ENCODE assay signal across 8 cellular contexts in the genomic region with DNA sequence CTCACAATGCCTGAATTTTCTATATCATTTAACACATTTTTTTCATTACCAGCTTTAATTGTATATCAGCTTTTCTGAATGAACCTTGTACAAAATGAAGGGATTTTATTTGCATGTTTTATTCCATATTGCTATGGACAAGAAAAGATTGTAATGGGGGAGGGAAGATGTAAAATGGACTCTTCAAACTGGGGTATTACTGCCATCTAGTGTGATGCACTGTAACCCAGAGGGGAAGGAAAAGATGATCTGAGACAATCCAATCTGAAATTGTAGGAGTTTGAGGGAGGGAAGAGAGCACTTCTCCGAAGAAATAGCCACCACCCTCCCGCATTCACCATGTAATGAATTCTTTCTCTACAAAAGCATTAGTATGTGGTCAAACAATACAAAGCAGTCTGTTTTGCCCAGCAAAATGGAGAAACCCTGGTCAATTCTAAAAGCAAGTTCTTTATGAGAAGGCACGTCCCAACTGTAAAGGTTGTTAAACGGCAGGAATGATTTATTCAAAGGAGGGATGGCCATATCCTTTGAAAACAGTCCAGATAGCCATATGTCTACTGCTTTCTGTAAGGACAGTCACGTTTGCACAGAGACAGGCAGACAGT.
A peak's percentile ranks its signal among the peaks of the same experiment; 100 is the strongest.
DNase-seq lines count a peak whose midpoint lies in the region; ATAC-seq and TF ChIP-seq lines count a peak whose summit lies in the region.

No MANE protein-coding gene starts in this region.

- peak; percentile 51 for TF ChIP-seq CTCF in liver (IDR thresholded peaks at IDR 0.05; ENCODE audit: low read depth, low read length, missing input control)

- no peak overlapping the region for H3K9ac ChIP-seq in liver (ENCODE audit: low read depth in 1 of 2, low read length in 2 of 2)

- H3K4me1 ChIP-seq in liver (ENCODE audit: control insufficient read depth in 4 of 4, insufficient read depth in 4 of 4, low read length in 3 of 4): no peaks in the 10 kb centered on the region

- TF ChIP-seq RAD21 in liver (IDR thresholded peaks at IDR 0.05): peak; percentile 83 to 87

- no peaks in the 10 kb centered on the region for H3K27me3 ChIP-seq in liver (ENCODE audit: control insufficient read depth in 4 of 4, insufficient read depth in 4 of 4, low read length in 3 of 4)

- no peak overlapping the region for H3K4me3 ChIP-seq in liver (ENCODE audit: low read depth in 1 of 3, low read length in 3 of 3)

- H3K9me3 ChIP-seq in liver (ENCODE audit: control insufficient read depth in 4 of 4, low read length in 3 of 4): no peaks in the 10 kb centered on the region

- no peak for ATAC-seq in GM21367 (IDR thresholded peaks at IDR 0.05; ENCODE audit: unreplicated experiment)
- ATAC-seq in GM19463 (IDR thresholded peaks at IDR 0.05; ENCODE audit: unreplicated experiment): no peak

- no peak overlapping the region for H3K27ac ChIP-seq in liver (ENCODE audit: low read depth in 1 of 2, low read length in 2 of 2)

- WGBS in liver: 66% methylated on average over 5 of the region's 5 CpGs

- no peaks in the 10 kb centered on the region for H3K36me3 ChIP-seq in liver (ENCODE audit: control insufficient read depth in 4 of 4, insufficient read depth in 3 of 4, low read depth in 1 of 4, low read length in 3 of 4)

- DNase-seq in GM03348 (ENCODE audit: low spot score) (peak; percentile 64), NCI-H345 (lab: John Stamatoyannopoulos, UW) (peak; percentile 62), cerebellum (ENCODE audit: low spot score) (peak; percentile 54), CD1c-positive myeloid dendritic cell (ENCODE audit: extremely low spot score) (no peak), erythroblast (lab: John Stamatoyannopoulos, UW) (no peak)

- TF ChIP-seq POLR2A in erythroblast (IDR thresholded peaks at IDR 0.05; ENCODE audit: low read length): no peak

TF ChIP-seq in liver, 16 proteins besides CTCF, POLR2A, EP300 and RAD21:
- TF ChIP-seq, protein P1, sequence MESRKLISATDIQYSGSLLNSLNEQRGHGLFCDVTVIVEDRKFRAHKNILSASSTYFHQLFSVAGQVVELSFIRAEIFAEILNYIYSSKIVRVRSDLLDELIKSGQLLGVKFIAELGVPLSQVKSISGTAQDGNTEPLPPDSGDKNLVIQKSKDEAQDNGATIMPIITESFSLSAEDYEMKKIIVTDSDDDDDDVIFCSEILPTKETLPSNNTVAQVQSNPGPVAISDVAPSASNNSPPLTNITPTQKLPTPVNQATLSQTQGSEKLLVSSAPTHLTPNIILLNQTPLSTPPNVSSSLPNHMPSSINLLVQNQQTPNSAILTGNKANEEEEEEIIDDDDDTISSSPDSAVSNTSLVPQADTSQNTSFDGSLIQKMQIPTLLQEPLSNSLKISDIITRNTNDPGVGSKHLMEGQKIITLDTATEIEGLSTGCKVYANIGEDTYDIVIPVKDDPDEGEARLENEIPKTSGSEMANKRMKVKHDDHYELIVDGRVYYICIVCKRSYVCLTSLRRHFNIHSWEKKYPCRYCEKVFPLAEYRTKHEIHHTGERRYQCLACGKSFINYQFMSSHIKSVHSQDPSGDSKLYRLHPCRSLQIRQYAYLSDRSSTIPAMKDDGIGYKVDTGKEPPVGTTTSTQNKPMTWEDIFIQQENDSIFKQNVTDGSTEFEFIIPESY (IDR thresholded peaks at IDR 0.05): no peak
- TF ChIP-seq JUND (IDR thresholded peaks at IDR 0.05) (no peak), TAF1 (conservative IDR thresholded peaks at IDR 0.05) (no peak), FOXA1 (IDR thresholded peaks at IDR 0.05) (no peak), NR2F2 (IDR thresholded peaks at IDR 0.05) (no peak), FOXA2 (IDR thresholded peaks at IDR 0.05) (no peak), YY1 (IDR thresholded peaks at IDR 0.05) (no peak), EGR1 (IDR thresholded peaks at IDR 0.05; ENCODE audit: low read depth in 2 of 2) (no peak), RXRA (IDR thresholded peaks at IDR 0.05) (no peak), HNF4A (conservative IDR thresholded peaks at IDR 0.05) (no peak), GABPA (IDR thresholded peaks at IDR 0.05 in 1 of 2, conservative IDR thresholded peaks at IDR 0.05 in 1 of 2) (no peak), HNF4G (IDR thresholded peaks at IDR 0.05) (no peak), SP1 (IDR thresholded peaks at IDR 0.05) (no peak)
- TF ChIP-seq, protein P2, sequence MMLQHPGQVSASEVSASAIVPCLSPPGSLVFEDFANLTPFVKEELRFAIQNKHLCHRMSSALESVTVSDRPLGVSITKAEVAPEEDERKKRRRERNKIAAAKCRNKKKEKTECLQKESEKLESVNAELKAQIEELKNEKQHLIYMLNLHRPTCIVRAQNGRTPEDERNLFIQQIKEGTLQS (IDR thresholded peaks at IDR 0.05): no peak
- TF ChIP-seq, protein P3, sequence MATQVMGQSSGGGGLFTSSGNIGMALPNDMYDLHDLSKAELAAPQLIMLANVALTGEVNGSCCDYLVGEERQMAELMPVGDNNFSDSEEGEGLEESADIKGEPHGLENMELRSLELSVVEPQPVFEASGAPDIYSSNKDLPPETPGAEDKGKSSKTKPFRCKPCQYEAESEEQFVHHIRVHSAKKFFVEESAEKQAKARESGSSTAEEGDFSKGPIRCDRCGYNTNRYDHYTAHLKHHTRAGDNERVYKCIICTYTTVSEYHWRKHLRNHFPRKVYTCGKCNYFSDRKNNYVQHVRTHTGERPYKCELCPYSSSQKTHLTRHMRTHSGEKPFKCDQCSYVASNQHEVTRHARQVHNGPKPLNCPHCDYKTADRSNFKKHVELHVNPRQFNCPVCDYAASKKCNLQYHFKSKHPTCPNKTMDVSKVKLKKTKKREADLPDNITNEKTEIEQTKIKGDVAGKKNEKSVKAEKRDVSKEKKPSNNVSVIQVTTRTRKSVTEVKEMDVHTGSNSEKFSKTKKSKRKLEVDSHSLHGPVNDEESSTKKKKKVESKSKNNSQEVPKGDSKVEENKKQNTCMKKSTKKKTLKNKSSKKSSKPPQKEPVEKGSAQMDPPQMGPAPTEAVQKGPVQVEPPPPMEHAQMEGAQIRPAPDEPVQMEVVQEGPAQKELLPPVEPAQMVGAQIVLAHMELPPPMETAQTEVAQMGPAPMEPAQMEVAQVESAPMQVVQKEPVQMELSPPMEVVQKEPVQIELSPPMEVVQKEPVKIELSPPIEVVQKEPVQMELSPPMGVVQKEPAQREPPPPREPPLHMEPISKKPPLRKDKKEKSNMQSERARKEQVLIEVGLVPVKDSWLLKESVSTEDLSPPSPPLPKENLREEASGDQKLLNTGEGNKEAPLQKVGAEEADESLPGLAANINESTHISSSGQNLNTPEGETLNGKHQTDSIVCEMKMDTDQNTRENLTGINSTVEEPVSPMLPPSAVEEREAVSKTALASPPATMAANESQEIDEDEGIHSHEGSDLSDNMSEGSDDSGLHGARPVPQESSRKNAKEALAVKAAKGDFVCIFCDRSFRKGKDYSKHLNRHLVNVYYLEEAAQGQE (IDR thresholded peaks at IDR 0.05): no peak
- TF ChIP-seq, protein P4, sequence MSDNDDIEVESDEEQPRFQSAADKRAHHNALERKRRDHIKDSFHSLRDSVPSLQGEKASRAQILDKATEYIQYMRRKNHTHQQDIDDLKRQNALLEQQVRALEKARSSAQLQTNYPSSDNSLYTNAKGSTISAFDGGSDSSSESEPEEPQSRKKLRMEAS (IDR thresholded peaks at IDR 0.05): no peak

Comparison
In these comparisons a context has a peak if more than half of its experiments do, and no peak if none do; other contexts are left out.
1. DNase-seq: peak in GM03348 (single experiment), NCI-H345 (single experiment) and cerebellum (single experiment); none in CD1c-positive myeloid dendritic cell (single experiment) and erythroblast (0 of 2).